Comparison of ENCODE assay signal across 1 cellular context in genomic region chr21:34548782-34549376, GRCh38.
TF ChIP-seq lines count a peak whose summit lies in the region.

No MANE protein-coding gene starts in this region.

TF ChIP-seq in K562, 482 proteins besides CTCF, POLR2A, EP300 and RAD21 (continued from another document):
- TF ChIP-seq FOSL1 (tag; conservative IDR thresholded peaks at IDR 0.05) (peak; percentile 67; the same call in 1 of the 2 replicates), DMBX1 (CRISPR knock-in tag; IDR thresholded peaks at IDR 0.05; ENCODE audit: borderline replicate concordance) (0 out of 2 replicates have a peak, but pooled peaks have one; percentile 41), ZNF407 (IDR thresholded peaks at IDR 0.05; ENCODE audit: low read depth) (no peak), SMAD4 (CRISPR knock-in tag; conservative IDR thresholded peaks at IDR 0.05) (peak; percentile 52), CHD7 (IDR thresholded peaks at IDR 0.05; ENCODE audit: low read depth, low read length) (no peak), THRAP3 (IDR thresholded peaks at IDR 0.05; ENCODE audit: borderline replicate concordance) (no peak), RBM25 (IDR thresholded peaks at IDR 0.05; ENCODE audit: low read depth, low read length, severe bottlenecking) (no peak), USF1 (CRISPR knock-in tag; IDR thresholded peaks at IDR 0.05) (peak; percentile 51; the same call in 1 of the 2 replicates), CHCHD3 (CRISPR knock-in tag; IDR thresholded peaks at IDR 0.05) (no peak), TRIM28 (IDR thresholded peaks at IDR 0.05) (no peak), RREB1 (CRISPR knock-in tag; IDR thresholded peaks at IDR 0.05) (no peak), E2F6 (IDR thresholded peaks at IDR 0.05; ENCODE audit: borderline replicate concordance in 1 of 2, extremely low read depth in 1 of 2, insufficient read depth in 1 of 2, insufficient read length in 1 of 2, low read depth in 1 of 2, low read length in 1 of 2, poor library complexity in 1 of 2, severe bottlenecking in 1 of 2) (peak; percentile 52 to 69)
